In the genomic region with DNA sequence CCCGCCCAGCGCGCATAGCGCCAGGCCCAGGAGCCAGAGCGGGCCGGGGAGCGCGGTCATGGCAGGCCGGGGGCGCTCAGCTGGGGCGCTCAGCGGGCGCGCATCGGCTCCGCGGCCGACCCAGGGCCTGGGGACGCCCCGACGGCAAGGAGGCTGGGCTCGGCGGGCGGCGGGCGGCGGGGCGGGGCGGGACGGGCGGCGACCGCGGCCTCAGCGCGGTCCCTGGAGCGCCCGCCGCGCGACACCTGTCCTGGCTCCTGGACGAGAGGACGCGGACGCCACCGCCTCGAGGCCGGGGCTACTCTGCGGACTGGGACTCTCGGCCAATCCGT, we compare ENCODE assay signal across 8 cellular contexts. TPM values are rescaled to one million over a fixed set of nuclear protein-coding genes. Genes with fewer than 3 reads are reported as not detected.
DNase-seq lines count a peak whose midpoint lies in the region; ATAC-seq and TF ChIP-seq lines count a peak whose summit lies in the region.

No MANE protein-coding gene starts in this region.

- ATAC-seq in naive B cell (ENCODE audit: low read depth in 2 of 2) (peak; percentile 38 to 44), GM21423 (IDR thresholded peaks at IDR 0.05; ENCODE audit: unreplicated experiment) (no peak)

- H3K36me3 ChIP-seq in BLaER1, result no peaks in the 10 kb centered on the region
- no peaks in the 10 kb centered on the region for H3K36me3 ChIP-seq in H7 (replicated peaks; ENCODE audit: control insufficient read depth, insufficient read depth, low read length)
- no peaks in the 10 kb centered on the region for H3K36me3 ChIP-seq in brain microvascular endothelial cell (replicated peaks)

- peaks cover 10 to 16% (median 14%) of the 10 kb centered on the region in 3 donors for H3K4me1 Mint-ChIP-seq in naive B cell

- H4K20me1 ChIP-seq in BLaER1, result no peaks in the 10 kb centered on the region

- H3K9me3 Mint-ChIP-seq in naive B cell, result peaks cover 0 to 1% (median 0%) of the 10 kb centered on the region in 7 donors

- H3K4me3 ChIP-seq in BLaER1 (peak overlapping the region; percentile 66), H7 (ENCODE audit: insufficient read depth, low read depth, low read length) (peak overlapping the region; percentile 51), brain microvascular endothelial cell (ENCODE audit: low read depth, low read length) (peak overlapping the region; percentile 15)

- no peak overlapping the region for H3K9ac ChIP-seq in BLaER1

- H3K4me1 ChIP-seq in BLaER1, result peaks cover 47% of the 10 kb centered on the region

- H3K36me3 Mint-ChIP-seq in naive B cell, result peaks cover 0 to 8% of the 10 kb centered on the region in 2 donors

- no peak for TF ChIP-seq CTCF in brain microvascular endothelial cell (IDR thresholded peaks at IDR 0.05; ENCODE audit: low read depth, low read length, missing control alignments)

- no peaks in the 10 kb centered on the region for H3K9me3 ChIP-seq in BLaER1

- H3K27ac ChIP-seq in BLaER1 (no peak overlapping the region), brain microvascular endothelial cell (no peak overlapping the region)

- H3K27me3 ChIP-seq in BLaER1 (peaks cover 15% of the 10 kb centered on the region), H7 (ENCODE audit: control insufficient read depth, insufficient read depth, low read length) (peaks cover 64% of the 10 kb centered on the region), brain microvascular endothelial cell (replicated peaks) (peaks cover 13% of the 10 kb centered on the region)

- no peak overlapping the region for H3K27ac Mint-ChIP-seq in naive B cell

- H3K27me3 Mint-ChIP-seq in naive B cell, result peaks cover 16 to 56% (median 30%) of the 10 kb centered on the region in 3 donors

- DNase-seq in H7 (no peak), brain microvascular endothelial cell (no peak), naive B cell (no peak), NCI-H1417 treated with DMSO at 0.1 percent for 48 hours (lab: John Stamatoyannopoulos, UW) (no peak), iPS-NIHi7 (ENCODE audit: extremely low spot score) (no peak)
- DNase-seq in stimulated activated CD4-positive, alpha-beta T cell treated with anti-CD3 and anti-CD28 coated beads, Interleukin-4, amount 100 ng/mL, for 24 hours, result no peak

- H3K4me3 Mint-ChIP-seq in naive B cell, result peak overlapping the region in 1 of 8 donors; percentile 86

- peak overlapping the region; percentile 66 for H3K4me2 ChIP-seq in BLaER1

- in situ Hi-C loops in brain microvascular endothelial cell (cut with HindIII; ENCODE audit: low pct_ligation_motif_present, low sequenced_read_pairs), result no loop called here

RNA-seq across cellular contexts. Expression of a gene that starts 0.3 kb away (rescaled TPM):
- 0.24 and 0.37 TPM in 2 replicates for total RNA-seq in H7 (2014; rRNA removed; shearing (Covaris generic))
- under 1 TPM in 4 of 6 donors, not detected in 2; 0.09 to 0.84 (median 0.31) TPM for polyA plus RNA-seq in naive B cell (ENCODE audit: low read depth in 6 of 6)

RNA-seq across cellular contexts. Expression of a gene that starts 17.2 kb away (rescaled TPM):
- total RNA-seq in H7 (2014; rRNA removed; shearing (Covaris generic)), result not detected in 2 replicates
- 1 to 10 TPM in 1 of 6 donors, under 1 TPM in 2, not detected in 3; 0.47 to 2.3 (median 0.92) TPM for polyA plus RNA-seq in naive B cell (ENCODE audit: low read depth in 6 of 6)

RNA-seq across cellular contexts. Expression of a gene that starts 49.7 kb away (rescaled TPM):
- 62.1 and 63.1 TPM in 2 replicates for total RNA-seq in H7 (2014; rRNA removed; shearing (Covaris generic))
- 100 to 1,000 TPM in 2 of 6 donors, 10 to 100 TPM in 4; 52.8 to 118 (median 82.0) TPM for polyA plus RNA-seq in naive B cell (ENCODE audit: low read depth in 6 of 6)

Comparison
In these comparisons a context has a peak if more than half of its experiments do, and no peak if none do; other contexts are left out.
1. H3K4me3 ChIP-seq: peak in every context shown above with its lines; median percentile 66 in BLaER1; 51 in H7; 15 in brain microvascular endothelial cell.